ENCODE assay signal across 13 cellular contexts in the genomic region with DNA sequence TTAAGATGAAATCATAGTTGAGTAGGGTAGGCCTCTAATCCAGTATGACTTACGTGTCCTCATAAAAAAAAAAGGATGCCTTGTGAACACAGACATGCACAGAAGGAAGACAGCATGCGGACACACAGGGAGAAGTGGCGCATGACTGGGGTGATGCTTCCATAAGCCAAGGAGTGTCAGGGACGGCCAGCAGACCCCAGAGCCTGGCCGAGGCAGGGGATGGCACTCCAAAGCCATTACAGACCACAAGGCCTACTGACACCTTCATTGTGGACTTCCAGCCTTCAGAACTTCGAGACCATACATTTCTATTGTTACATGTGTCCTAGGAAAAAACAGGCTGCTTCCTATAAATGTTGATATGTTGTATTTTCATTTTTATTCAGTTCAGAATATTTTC. TPM values are rescaled to one million over a fixed set of nuclear protein-coding genes. Genes with fewer than 3 reads are reported as not detected.
DNase-seq lines count a peak whose midpoint lies in the region; ATAC-seq and TF ChIP-seq lines count a peak whose summit lies in the region.
"Had no signal": no experiment of that assay in that cellular context is flagged by ENCODE, and none has a peak within 500 bp of the region (broad histone marks: within the 10 kb centered on the region; RNA-seq: fewer than 3 reads in every experiment).

No MANE protein-coding gene starts in this region.

- peak overlapping the region; percentile 77 for H3K4me3 Mint-ChIP-seq in T-helper 1 cell treated with Interleukin-12 subunit alpha and Interleukin-12 subunit beta and Interleukin-4 antibody, amounts not matched to agents 30 μg/mL and 1 μg/mL, for 36 hours
- peak overlapping the region; percentile 84 for H3K4me3 Mint-ChIP-seq in activated naive CD8-positive, alpha-beta T cell treated with anti-CD3 and anti-CD28 coated beads, Interleukin-2, amount 10 ng/mL, durations not matched to agents 7 days and 5 days
- H3K4me3 Mint-ChIP-seq in natural killer cell treated with Interleukin-12 subunit alpha and Interleukin-12 subunit beta and Interleukin-15 and Interleukin-18, amount 100 ng/mL, for 72 hours: peak overlapping the region; percentile 84
- H3K4me3 Mint-ChIP-seq: neural progenitor cell had no signal

- peaks cover 74% of the 10 kb centered on the region for H3K79me2 ChIP-seq in KMS-11 (ENCODE audit: insufficient read depth, low read depth)

- no peaks in the 10 kb centered on the region for H3K36me3 ChIP-seq in KMS-11 (ENCODE audit: insufficient read depth)
- H3K36me3 ChIP-seq: neural progenitor cell had no signal

- peaks cover 16% of the 10 kb centered on the region for H3K4me1 ChIP-seq in KMS-11 (ENCODE audit: low read depth, poor library complexity, severe bottlenecking)
- H3K4me1 ChIP-seq: neural progenitor cell had no signal

- H3K27me3 ChIP-seq in KMS-11 (ENCODE audit: insufficient read depth, low read depth): no peaks in the 10 kb centered on the region
- H3K27me3 ChIP-seq: neural progenitor cell had no signal

- no peaks in the 10 kb centered on the region for H3K9me3 Mint-ChIP-seq in T-helper 1 cell treated with Interleukin-12 subunit alpha and Interleukin-12 subunit beta and Interleukin-4 antibody, amounts not matched to agents 30 μg/mL and 1 μg/mL, for 36 hours
- H3K9me3 Mint-ChIP-seq in activated naive CD8-positive, alpha-beta T cell treated with anti-CD3 and anti-CD28 coated beads, Interleukin-2, amount 10 ng/mL, durations not matched to agents 7 days and 5 days: no peaks in the 10 kb centered on the region
- H3K9me3 Mint-ChIP-seq in natural killer cell treated with Interleukin-12 subunit alpha and Interleukin-12 subunit beta and Interleukin-15 and Interleukin-18, amount 100 ng/mL, for 72 hours: no peaks in the 10 kb centered on the region

- POLR2A ChIA-PET in activated naive CD8-positive, alpha-beta T cell treated with anti-CD3 and anti-CD28 coated beads, Interleukin-2, amount 10 ng/mL, durations not matched to agents 7 days and 5 days (lab: Charles Lee): no interaction called here

- H3K27me3 Mint-ChIP-seq in T-helper 1 cell treated with Interleukin-12 subunit alpha and Interleukin-12 subunit beta and Interleukin-4 antibody, amounts not matched to agents 30 μg/mL and 1 μg/mL, for 36 hours (ENCODE audit: low read depth): no peaks in the 10 kb centered on the region
- H3K27me3 Mint-ChIP-seq in activated naive CD8-positive, alpha-beta T cell treated with anti-CD3 and anti-CD28 coated beads, Interleukin-2, amount 10 ng/mL, durations not matched to agents 7 days and 5 days: no peaks in the 10 kb centered on the region
- H3K27me3 Mint-ChIP-seq in natural killer cell treated with Interleukin-12 subunit alpha and Interleukin-12 subunit beta and Interleukin-15 and Interleukin-18, amount 100 ng/mL, for 72 hours: no peaks in the 10 kb centered on the region

- no peak overlapping the region for H2AFZ ChIP-seq in KMS-11 (ENCODE audit: low read depth)
- H2AFZ ChIP-seq: neural progenitor cell had no signal

- H3K4me3 ChIP-seq in KMS-11 (IDR thresholded peaks at IDR 0.05; ENCODE audit: insufficient read depth, low read depth, low read length): no peak overlapping the region
- H3K4me3 ChIP-seq: neural progenitor cell had no signal

- ATAC-seq in activated naive CD8-positive, alpha-beta T cell treated with anti-CD3 and anti-CD28 coated beads, Interleukin-2, amount 10 ng/mL, durations not matched to agents 7 days and 5 days (ENCODE audit: low read depth): no peak
- ATAC-seq in natural killer cell treated with Interleukin-12 subunit alpha and Interleukin-12 subunit beta and Interleukin-15 and Interleukin-18, amount 100 ng/mL, for 72 hours: no peak
- no peak for ATAC-seq in GM18517 (IDR thresholded peaks at IDR 0.05; ENCODE audit: unreplicated experiment)
- ATAC-seq in GM21423 (IDR thresholded peaks at IDR 0.05; ENCODE audit: unreplicated experiment): no peak

- H3K4me1 Mint-ChIP-seq in T-helper 1 cell treated with Interleukin-12 subunit alpha and Interleukin-12 subunit beta and Interleukin-4 antibody, amounts not matched to agents 30 μg/mL and 1 μg/mL, for 36 hours (ENCODE audit: low read depth): peaks cover 24% of the 10 kb centered on the region
- H3K4me1 Mint-ChIP-seq in activated naive CD8-positive, alpha-beta T cell treated with anti-CD3 and anti-CD28 coated beads, Interleukin-2, amount 10 ng/mL, durations not matched to agents 7 days and 5 days: peaks cover 23% of the 10 kb centered on the region
- peaks cover 40 to 51% of the 10 kb centered on the region in 2 donors for H3K4me1 Mint-ChIP-seq in natural killer cell treated with Interleukin-12 subunit alpha and Interleukin-12 subunit beta and Interleukin-15 and Interleukin-18, amount 100 ng/mL, for 72 hours (ENCODE audit: low read depth in 2 of 2)
- H3K4me1 Mint-ChIP-seq: neural progenitor cell had no signal

- H4K20me1 ChIP-seq in KMS-11 (ENCODE audit: insufficient read depth): no peaks in the 10 kb centered on the region

- peaks cover 8% of the 10 kb centered on the region for H3K36me3 Mint-ChIP-seq in T-helper 1 cell treated with Interleukin-12 subunit alpha and Interleukin-12 subunit beta and Interleukin-4 antibody, amounts not matched to agents 30 μg/mL and 1 μg/mL, for 36 hours (ENCODE audit: low read depth)
- peaks cover 22% of the 10 kb centered on the region for H3K36me3 Mint-ChIP-seq in activated naive CD8-positive, alpha-beta T cell treated with anti-CD3 and anti-CD28 coated beads, Interleukin-2, amount 10 ng/mL, durations not matched to agents 7 days and 5 days
- H3K36me3 Mint-ChIP-seq in natural killer cell treated with Interleukin-12 subunit alpha and Interleukin-12 subunit beta and Interleukin-15 and Interleukin-18, amount 100 ng/mL, for 72 hours: peaks cover 14% of the 10 kb centered on the region

- H3K27ac Mint-ChIP-seq in T-helper 1 cell treated with Interleukin-12 subunit alpha and Interleukin-12 subunit beta and Interleukin-4 antibody, amounts not matched to agents 30 μg/mL and 1 μg/mL, for 36 hours: peak overlapping the region; percentile 83
- H3K27ac Mint-ChIP-seq in activated naive CD8-positive, alpha-beta T cell treated with anti-CD3 and anti-CD28 coated beads, Interleukin-2, amount 10 ng/mL, durations not matched to agents 7 days and 5 days: peak overlapping the region; percentile 89
- peak overlapping the region; percentile 80 to 94 for H3K27ac Mint-ChIP-seq in natural killer cell treated with Interleukin-12 subunit alpha and Interleukin-12 subunit beta and Interleukin-15 and Interleukin-18, amount 100 ng/mL, for 72 hours
- H3K27ac Mint-ChIP-seq: neural progenitor cell had no signal

- H3K27ac ChIP-seq in KMS-11: peak overlapping the region; percentile 30; the same call in 1 of the 2 replicates
- H3K27ac ChIP-seq: 22Rv1, neural progenitor cell had no signal

- H3K4me2 ChIP-seq in KMS-11: peak overlapping the region; percentile 72
- H3K4me2 ChIP-seq: neural progenitor cell had no signal

- TF ChIP-seq CTCF in KMS-11 (conservative IDR thresholded peaks at IDR 0.05; ENCODE audit: low read depth, low read length): no peak

- H3K9ac ChIP-seq in KMS-11: no peak overlapping the region
- H3K9ac ChIP-seq: neural progenitor cell had no signal

- DNase-seq in T-helper 1 cell: no peak
- no peak for DNase-seq in activated naive CD8-positive, alpha-beta T cell treated with anti-CD3 and anti-CD28 coated beads, Interleukin-2, amount 10 ng/mL, durations not matched to agents 7 days and 5 days
- no peak for DNase-seq in natural killer cell treated with Interleukin-12 subunit alpha and Interleukin-12 subunit beta and Interleukin-15 and Interleukin-18, amount 100 ng/mL, for 72 hours (ENCODE audit: low spot score)
- no peak for DNase-seq in RPMI8226
- DNase-seq: effector CD8-positive, alpha-beta T cell; NCI-H1417 treated with DMSO at 0.1 percent for 48 hours; T1000 had no signal

RNA-seq across cellular contexts. Expression of a gene that starts 19.9 kb away (rescaled TPM):
- 100 to 1,000 TPM; 111 to 118 TPM for total RNA-seq in activated naive CD8-positive, alpha-beta T cell treated with anti-CD3 and anti-CD28 coated beads, Interleukin-2, amount 10 ng/mL, durations not matched to agents 7 days and 5 days
- total RNA-seq in natural killer cell treated with Interleukin-12 subunit alpha and Interleukin-12 subunit beta and Interleukin-15 and Interleukin-18, amount 100 ng/mL, for 72 hours: 100 to 1,000 TPM in 1 of 2 donors, 10 to 100 TPM in 1; 93.1 to 184 TPM

RNA-seq across cellular contexts. Expression of a gene that starts 33.2 kb away (rescaled TPM):
- total RNA-seq in activated naive CD8-positive, alpha-beta T cell treated with anti-CD3 and anti-CD28 coated beads, Interleukin-2, amount 10 ng/mL, durations not matched to agents 7 days and 5 days: 10 to 100 TPM; 62.8 to 64.6 TPM
- 10 to 100 TPM; 56.6 to 64.7 TPM for total RNA-seq in natural killer cell treated with Interleukin-12 subunit alpha and Interleukin-12 subunit beta and Interleukin-15 and Interleukin-18, amount 100 ng/mL, for 72 hours

RNA-seq across cellular contexts. Expression of a gene that starts 48.4 kb away (rescaled TPM):
- 10 to 100 TPM; 31.3 to 33.0 TPM for total RNA-seq in activated naive CD8-positive, alpha-beta T cell treated with anti-CD3 and anti-CD28 coated beads, Interleukin-2, amount 10 ng/mL, durations not matched to agents 7 days and 5 days
- 10 to 100 TPM; 31.5 to 96.1 TPM for total RNA-seq in natural killer cell treated with Interleukin-12 subunit alpha and Interleukin-12 subunit beta and Interleukin-15 and Interleukin-18, amount 100 ng/mL, for 72 hours

RNA-seq across cellular contexts. Expression of a gene that starts 60.0 kb away (rescaled TPM):
- total RNA-seq in activated naive CD8-positive, alpha-beta T cell treated with anti-CD3 and anti-CD28 coated beads, Interleukin-2, amount 10 ng/mL, durations not matched to agents 7 days and 5 days: 10 to 100 TPM; 49.1 to 49.2 TPM
- 10 to 100 TPM; 32.5 to 78.0 TPM for total RNA-seq in natural killer cell treated with Interleukin-12 subunit alpha and Interleukin-12 subunit beta and Interleukin-15 and Interleukin-18, amount 100 ng/mL, for 72 hours
